ENCODE assay signal across 8 cellular contexts in genomic region chr12:40152783-40153383, GRCh38. TPM values are rescaled to one million over a fixed set of nuclear protein-coding genes. Genes with fewer than 3 reads are reported as not detected.
A peak's percentile ranks its signal among the peaks of the same experiment; 100 is the strongest.
DNase-seq lines count a peak whose midpoint lies in the region; ATAC-seq and TF ChIP-seq lines count a peak whose summit lies in the region.

No MANE protein-coding gene starts in this region.

- H3K27me3 Mint-ChIP-seq in activated CD4-positive, alpha-beta memory T cell treated with anti-CD3 and anti-CD28 coated beads, Interleukin-2, amount 10 ng/mL, durations not matched to agents 7 days and 5 days, result peaks cover 17% of the 10 kb centered on the region

- no peaks in the 10 kb centered on the region for H3K4me1 Mint-ChIP-seq in activated CD4-positive, alpha-beta memory T cell treated with anti-CD3 and anti-CD28 coated beads, Interleukin-2, amount 10 ng/mL, durations not matched to agents 7 days and 5 days

- H2AFZ ChIP-seq in osteoblast (ENCODE audit: low read length), result no peak overlapping the region

- intact Hi-C loops in aorta (cut with DNase I), result loop anchor here (2.0 to 5.0 kb wide), 4 partner anchors 72 to 160 kb away; partner anchors contain the start of gene LRRK2 (in 1 of the 2)

- H3K79me2 ChIP-seq in osteoblast (ENCODE audit: insufficient read depth, low read length), result no peaks in the 10 kb centered on the region

- H3K9me3 Mint-ChIP-seq in activated CD4-positive, alpha-beta memory T cell treated with anti-CD3 and anti-CD28 coated beads, Interleukin-2, amount 10 ng/mL, durations not matched to agents 7 days and 5 days, result no peaks in the 10 kb centered on the region

- H4K20me1 ChIP-seq in osteoblast (ENCODE audit: insufficient read depth, low read length), result no peaks in the 10 kb centered on the region

- H3K27me3 ChIP-seq in BJ (ENCODE audit: control insufficient read depth, insufficient read depth, low read length) (no peaks in the 10 kb centered on the region), osteoblast (ENCODE audit: insufficient read depth, low read length) (no peaks in the 10 kb centered on the region), aorta (ENCODE audit: control insufficient read depth in 1 of 2, insufficient read depth in 2 of 2, low read length in 1 of 2) (no peaks in the 10 kb centered on the region)

- ATAC-seq in GM21529 (IDR thresholded peaks at IDR 0.05; ENCODE audit: unreplicated experiment) (peak; percentile 69), aorta (ENCODE audit: low FRiP score) (peak; percentile 67), GM18520 (IDR thresholded peaks at IDR 0.05; ENCODE audit: unreplicated experiment) (no peak)

- no peak overlapping the region for H3K27ac Mint-ChIP-seq in activated CD4-positive, alpha-beta memory T cell treated with anti-CD3 and anti-CD28 coated beads, Interleukin-2, amount 10 ng/mL, durations not matched to agents 7 days and 5 days

- CTCF ChIA-PET in BJ (lab: Yijun Ruan, JAX), result interaction anchor here (0.7 to 2.2 kb wide), 8 partner anchors 41 to 164 kb away, joined by 3 to 11 read pairs (median 4); no protein-coding TSS in a partner anchor
- CTCF ChIA-PET in activated CD4-positive, alpha-beta memory T cell treated with anti-CD3 and anti-CD28 coated beads, Interleukin-2, amount 10 ng/mL, durations not matched to agents 7 days and 5 days (lab: Charles Lee), result interaction anchor here (0.9 kb wide), 1 partner anchor 159 kb away, joined by 3 read pairs; no protein-coding TSS in a partner anchor

- H3K4me1 ChIP-seq in osteoblast (ENCODE audit: insufficient read depth, low read length), result no peaks in the 10 kb centered on the region
- no peaks in the 10 kb centered on the region for H3K4me1 ChIP-seq in aorta (ENCODE audit: control insufficient read depth in 1 of 2, insufficient read depth in 2 of 2, low read length in 2 of 2)

- H3K9me3 ChIP-seq in osteoblast (ENCODE audit: low read depth, low read length) (no peaks in the 10 kb centered on the region), aorta (ENCODE audit: control insufficient read depth, low read length) (no peaks in the 10 kb centered on the region)

- no peaks in the 10 kb centered on the region for H3K36me3 Mint-ChIP-seq in activated CD4-positive, alpha-beta memory T cell treated with anti-CD3 and anti-CD28 coated beads, Interleukin-2, amount 10 ng/mL, durations not matched to agents 7 days and 5 days (ENCODE audit: low read depth)

- H3K4me3 ChIP-seq in BJ (ENCODE audit: low read depth, low read length) (no peak overlapping the region), fibroblast of the aortic adventitia (ENCODE audit: low read depth, low read length) (no peak overlapping the region), osteoblast (ENCODE audit: insufficient read depth, low read length) (no peak overlapping the region), aorta (ENCODE audit: low read length in 2 of 2) (no peak overlapping the region)

- 25 to 27% methylated on average over 4 of the region's 4 CpGs for WGBS in aorta, 2 donors

- TF ChIP-seq CTCF in BJ (IDR thresholded peaks at IDR 0.05; ENCODE audit: insufficient read depth, low read depth, low read length), result peak; percentile 79
- peak; percentile 82 for TF ChIP-seq CTCF in fibroblast of the aortic adventitia (IDR thresholded peaks at IDR 0.05; ENCODE audit: insufficient read depth, low read length)
- peak; percentile 88 for TF ChIP-seq CTCF in osteoblast (IDR thresholded peaks at IDR 0.05; ENCODE audit: extremely low read depth, low read depth, low read length)

- no peak overlapping the region for H3K27ac ChIP-seq in osteoblast (ENCODE audit: low read depth, low read length)
- H3K27ac ChIP-seq in aorta (ENCODE audit: low read depth in 1 of 2, low read length in 2 of 2), result no peak overlapping the region

- POLR2A ChIA-PET in BJ (lab: Charles Lee), result no interaction called here
- POLR2A ChIA-PET in activated CD4-positive, alpha-beta memory T cell treated with anti-CD3 and anti-CD28 coated beads, Interleukin-2, amount 10 ng/mL, durations not matched to agents 7 days and 5 days (lab: Charles Lee), result no interaction called here

- no peak overlapping the region for H3K4me2 ChIP-seq in osteoblast (ENCODE audit: insufficient read depth, low read length)

- DNase-seq in BJ (ENCODE audit: low read depth) (peak; percentile 5), NCI-H345 (lab: John Stamatoyannopoulos, UW) (peak; percentile 61), fibroblast of the aortic adventitia (ENCODE audit: low read depth) (peak; percentile 71), osteoblast (ENCODE audit: insufficient read length, low spot score, missing footprints) (no peak), aorta (peak in 1 of 2 donors; percentile 51)
- peak; percentile 52 for DNase-seq in activated CD4-positive, alpha-beta memory T cell treated with anti-CD3 and anti-CD28 coated beads, Interleukin-2, amount 10 ng/mL, durations not matched to agents 7 days and 5 days

- no peaks in the 10 kb centered on the region for H3K36me3 ChIP-seq in BJ (ENCODE audit: control insufficient read depth, insufficient read depth, low read length)
- no peaks in the 10 kb centered on the region for H3K36me3 ChIP-seq in osteoblast (ENCODE audit: insufficient read depth, low read length)
- no peaks in the 10 kb centered on the region for H3K36me3 ChIP-seq in aorta (ENCODE audit: control insufficient read depth in 1 of 2, insufficient read depth in 2 of 2, low read length in 1 of 2)

- no peak overlapping the region for H3K4me3 Mint-ChIP-seq in activated CD4-positive, alpha-beta memory T cell treated with anti-CD3 and anti-CD28 coated beads, Interleukin-2, amount 10 ng/mL, durations not matched to agents 7 days and 5 days

RNA-seq across cellular contexts. Expression of gene SLC2A13, which starts 47.0 kb away (rescaled TPM):
- polyA plus RNA-seq in BJ (2011; rRNA removed) (1.2 and 2.8 TPM in 2 replicates), aorta (1 to 10 TPM; 1.1 to 2.8 TPM)
- polyA minus RNA-seq in BJ (2011; rRNA and poly(A)+ RNA removed), result 2.8 and 4.5 TPM in 2 replicates
- total RNA-seq in activated CD4-positive, alpha-beta memory T cell treated with anti-CD3 and anti-CD28 coated beads, Interleukin-2, amount 10 ng/mL, durations not matched to agents 7 days and 5 days, result 1 to 10 TPM; 3.2 to 3.4 TPM
- total RNA-seq in fibroblast of the aortic adventitia (ENCODE audit: low replicate concordance) (9.4 and 16.6 TPM in 2 replicates), osteoblast (12.3 and 13.8 TPM in 2 replicates), aorta (10 to 100 TPM in 1 of 2 donors, 1 to 10 TPM in 1; 9.0 to 11.4 TPM)
